In genomic region chr12:111143216-111143756, GRCh38 we compare ENCODE assay signal across 30 cellular contexts.
"Had no signal": no experiment of that assay in that cellular context is flagged by ENCODE, and none has a peak within 500 bp of the region (broad histone marks: within the 10 kb centered on the region; RNA-seq: fewer than 3 reads in every experiment).

No MANE protein-coding gene starts in this region.

- FAIRE-seq: endothelial cell of umbilical vein, islet of Langerhans had no signal

- H3K4me3 ChIP-seq: ascending aorta, ovary, psoas muscle, right atrium auricular region, stomach, suprapubic skin, tibial artery had no signal

- H3K27ac ChIP-seq: ascending aorta, ovary, psoas muscle, right atrium auricular region, stomach, suprapubic skin, tibial artery, VCaP had no signal

- DNase-seq: activated CD4-positive, alpha-beta T cell treated with anti-CD3 and anti-CD28 coated beads for 48 hours; activated CD4-positive, alpha-beta T cell treated with anti-CD3 and anti-CD28 coated beads, Interleukin-2, amount 50 U/mL, for 48 hours; activated CD8-positive, alpha-beta memory T cell treated with anti-CD3 and anti-CD28 coated beads, Interleukin-2, amount 50 U/mL, for 4 hours; activated effector memory CD4-positive, alpha-beta T cell treated with anti-CD3 and anti-CD28 coated beads, Interleukin-2, amount 50 U/mL, for 16 hours; activated naive CD4-positive, alpha-beta T cell treated with anti-CD3 and anti-CD28 coated beads for 36 hours; activated naive CD8-positive, alpha-beta T cell treated with anti-CD3 and anti-CD28 coated beads, Interleukin-2, amount 10 ng/mL, durations not matched to agents 7 days and 5 days; activated T-cell treated with anti-CD3 and anti-CD28 coated beads, Interleukin-2, amount 50 U/mL, for 1 hour; caudate nucleus; cortex of kidney; effector memory CD8-positive, alpha-beta T cell; foreskin melanocyte; left ventricle myocardium superior; mammary epithelial cell; midbrain; naive thymus-derived CD8-positive, alpha-beta T cell; ovary; psoas muscle; stimulated activated CD4-positive, alpha-beta T cell treated with anti-CD3 and anti-CD28 coated beads, Interleukin-15, amount 100 ng/mL, for 24 hours; stimulated activated CD4-positive, alpha-beta T cell treated with anti-CD3 and anti-CD28 coated beads, Interleukin-2, amount 100 ng/mL, for 24 hours; stimulated activated naive B cell treated with anti-CD40 and anti-IgM and Interleukin-4, amounts not matched to agents 10 μg/mL and 1 μg/mL and 100 μg/mL, for 72 hours; stomach; tibial artery had no signal

- H3K4me1 ChIP-seq: ascending aorta, psoas muscle, right atrium auricular region, suprapubic skin, tibial artery had no signal

- H3K9me3 ChIP-seq: ascending aorta, ovary, psoas muscle, right atrium auricular region, suprapubic skin had no signal

- H3K27me3 ChIP-seq: ascending aorta, ovary, right atrium auricular region had no signal

- H3K36me3 Mint-ChIP-seq: activated naive CD8-positive, alpha-beta T cell treated with anti-CD3 and anti-CD28 coated beads, Interleukin-2, amount 10 ng/mL, durations not matched to agents 7 days and 5 days; naive thymus-derived CD8-positive, alpha-beta T cell had no signal

- H3K4me1 Mint-ChIP-seq: activated naive CD8-positive, alpha-beta T cell treated with anti-CD3 and anti-CD28 coated beads, Interleukin-2, amount 10 ng/mL, durations not matched to agents 7 days and 5 days; stimulated activated naive B cell treated with anti-CD40 and anti-IgM and Interleukin-4, amounts not matched to agents 10 μg/mL and 1 μg/mL and 100 μg/mL, for 72 hours had no signal

- ATAC-seq: activated CD4-positive, CD25-positive, alpha-beta regulatory T cell treated with anti-CD3 and anti-CD28 coated beads, Interleukin-2, amount 50 U/mL, for 24 hours; effector memory CD8-positive, alpha-beta T cell; left ventricle myocardium superior; naive thymus-derived CD8-positive, alpha-beta T cell; psoas muscle; stimulated activated naive B cell treated with anti-CD40 and anti-IgM and Interleukin-4, amounts not matched to agents 10 μg/mL and 1 μg/mL and 100 μg/mL, for 72 hours had no signal

- H3K9me3 Mint-ChIP-seq: activated naive CD8-positive, alpha-beta T cell treated with anti-CD3 and anti-CD28 coated beads, Interleukin-2, amount 10 ng/mL, durations not matched to agents 7 days and 5 days; activated T-helper 1 cell treated with anti-CD3 and anti-CD28 coated beads, Interleukin-12 subunit alpha, Interleukin-12 subunit beta, Interleukin-2, Interleukin-4 antibody, amounts not matched to agents 30 ng/mL and 10 ng/mL and 1 ng/mL, durations not matched to agents 14 hours and 24 hours and 36 hours; effector memory CD8-positive, alpha-beta T cell had no signal

- H3K4me3 Mint-ChIP-seq: activated naive CD4-positive, alpha-beta T cell treated with anti-CD3 and anti-CD28 coated beads for 36 hours; activated naive CD8-positive, alpha-beta T cell treated with anti-CD3 and anti-CD28 coated beads, Interleukin-2, amount 10 ng/mL, durations not matched to agents 7 days and 5 days; activated T-helper 1 cell treated with anti-CD3 and anti-CD28 coated beads, Interleukin-12 subunit alpha, Interleukin-12 subunit beta, Interleukin-2, Interleukin-4 antibody, amounts not matched to agents 30 ng/mL and 10 ng/mL and 1 ng/mL, durations not matched to agents 14 hours and 24 hours and 36 hours; effector memory CD8-positive, alpha-beta T cell; naive thymus-derived CD8-positive, alpha-beta T cell; stimulated activated naive B cell treated with anti-CD40 and anti-IgM and Interleukin-4, amounts not matched to agents 10 μg/mL and 1 μg/mL and 100 μg/mL, for 72 hours had no signal

- H3K27ac Mint-ChIP-seq: activated naive CD4-positive, alpha-beta T cell treated with anti-CD3 and anti-CD28 coated beads for 36 hours; activated naive CD8-positive, alpha-beta T cell treated with anti-CD3 and anti-CD28 coated beads, Interleukin-2, amount 10 ng/mL, durations not matched to agents 7 days and 5 days; activated T-helper 1 cell treated with anti-CD3 and anti-CD28 coated beads, Interleukin-12 subunit alpha, Interleukin-12 subunit beta, Interleukin-2, Interleukin-4 antibody, amounts not matched to agents 30 ng/mL and 10 ng/mL and 1 ng/mL, durations not matched to agents 14 hours and 24 hours and 36 hours; effector memory CD8-positive, alpha-beta T cell; stimulated activated naive B cell treated with anti-CD40 and anti-IgM and Interleukin-4, amounts not matched to agents 10 μg/mL and 1 μg/mL and 100 μg/mL, for 72 hours had no signal

- H3K36me3 ChIP-seq: ascending aorta, ovary, right atrium auricular region, stomach, suprapubic skin, tibial artery had no signal
